Comparison of ENCODE assay signal across 2 cellular contexts in genomic region chr11:72085836-72086475, GRCh38.
TF ChIP-seq lines count a peak whose summit lies in the region.

No MANE protein-coding gene starts in this region.

TF ChIP-seq in K562, 482 proteins besides CTCF, POLR2A, EP300 and RAD21:
- peak; percentile 69 for TF ChIP-seq USF1 (CRISPR knock-in tag; IDR thresholded peaks at IDR 0.05)
- no peak for TF ChIP-seq HOMEZ (CRISPR knock-in tag; IDR thresholded peaks at IDR 0.05)
- peak; percentile 59; the same call in 1 of the 2 replicates for TF ChIP-seq USF2 (CRISPR knock-in tag; IDR thresholded peaks at IDR 0.05)
- TF ChIP-seq RAD51 (IDR thresholded peaks at IDR 0.05; ENCODE audit: borderline replicate concordance, low read depth), result 0 out of 2 replicates have a peak, but pooled peaks have one; percentile 49

TF ChIP-seq in neural cell, 6 proteins besides CTCF, POLR2A, EP300 and RAD21:
- TF ChIP-seq EZH2 (IDR thresholded peaks at IDR 0.05; ENCODE audit: borderline replicate concordance, insufficient read depth, low read length, poor library complexity, severe bottlenecking), result no peak
- TF ChIP-seq POLR2AphosphoS5 (IDR thresholded peaks at IDR 0.05), result no peak
- TF ChIP-seq TAF1 (IDR thresholded peaks at IDR 0.05; ENCODE audit: low read depth), result no peak
- no peak for TF ChIP-seq SMC3 (conservative IDR thresholded peaks at IDR 0.05; ENCODE audit: poor library complexity)
- no peak for TF ChIP-seq MXI1 (conservative IDR thresholded peaks at IDR 0.05; ENCODE audit: poor library complexity, severe bottlenecking)
- TF ChIP-seq REST (IDR thresholded peaks at IDR 0.05; ENCODE audit: borderline replicate concordance), result no peak
TF ChIP-seq in neural cell: peak in this region for 0.
